ENCODE assay signal across 23 cellular contexts in genomic region chr17:35294756-35295155, GRCh38. TPM values are rescaled to one million over a fixed set of nuclear protein-coding genes. Genes with fewer than 3 reads are reported as not detected.
DNase-seq lines count a peak whose midpoint lies in the region; FAIRE-seq and TF ChIP-seq lines count a peak whose summit lies in the region.
"Had no signal": no experiment of that assay in that cellular context is flagged by ENCODE, and none has a peak within 500 bp of the region (broad histone marks: within the 10 kb centered on the region; RNA-seq: fewer than 3 reads in every experiment).

No MANE protein-coding gene starts in this region.

- H3K4me1 ChIP-seq in adipocyte (ENCODE audit: control insufficient read depth, insufficient read depth, low read length) (peaks cover 39% of the 10 kb centered on the region), spleen (peaks cover 0 to 1% (median 0%) of the 10 kb centered on the region in 6 donors)
- H3K4me1 ChIP-seq: BLaER1 treated with 17β-estradiol and CSF1 and Interleukin-3, amounts not matched to agents 10 nM and 100 nM had no signal

- intact Hi-C loops in spleen (cut with DNase I; ENCODE audit: low total_unique reads) = no loop called here

- no peak for FAIRE-seq in GM19239 (lab: Jason Lieb, UNC)
- FAIRE-seq: D721Med, G401.6 had no signal

- H3K27me3 ChIP-seq in adipocyte (replicated peaks; ENCODE audit: control insufficient read depth, insufficient read depth, low read length) = no peaks in the 10 kb centered on the region
- H3K27me3 ChIP-seq in spleen (replicated peaks in 1 of 7) = no peaks in the 10 kb centered on the region
- H3K27me3 ChIP-seq in brain microvascular endothelial cell (replicated peaks) = no peaks in the 10 kb centered on the region
- H3K27me3 ChIP-seq: BLaER1 treated with 17β-estradiol and CSF1 and Interleukin-3, amounts not matched to agents 10 nM and 100 nM; SJSA1 had no signal

- TF ChIP-seq POLR2A in spleen (IDR thresholded peaks at IDR 0.05) = no peak

- H3K4me3 ChIP-seq in adipocyte (ENCODE audit: low read length) (no peak overlapping the region), spleen (no peak overlapping the region), brain microvascular endothelial cell (ENCODE audit: low read depth, low read length) (no peak overlapping the region)
- H3K4me3 ChIP-seq: BLaER1 treated with 17β-estradiol and CSF1 and Interleukin-3, amounts not matched to agents 10 nM and 100 nM; PC-9; SJSA1 had no signal

- WGBS in spleen, 5 donors = 74 to 94% (median 83%) methylated on average over 1 of the region's 1 CpG

- DNase-seq in EL (peak; percentile 26), adipocyte (ENCODE audit: low read depth) (peak; percentile 62), fibroblast of peridontal ligament (ENCODE audit: extremely low read depth) (peak; percentile 87), spleen (no peak), GM19239 (ENCODE audit: insufficient read length, low spot score) (no peak), NCI-H1694 (lab: John Stamatoyannopoulos, UW) (no peak), brain microvascular endothelial cell (no peak)
- no peak for DNase-seq in stimulated activated naive CD4-positive, alpha-beta T cell (lab: John Stamatoyannopoulos, UW)
- DNase-seq: CD4-positive, alpha-beta T cell; NCI-H1092 treated with DMSO at 0.1 percent for 48 hours; NCI-H1436 treated with DMSO at 0.1 percent for 48 hours; NCI-H1930; NCI-H446 treated with DMSO at 0.1 percent for 48 hours; NCI-H526; NCI-H82; NK-92 treated with Interleukin-12 subunit alpha and Interleukin-12 subunit beta, amount 100 ng/mL, for 24 hours; PC-9; Right ventricle myocardium superior; RPMI8226 had no signal

- TF ChIP-seq CTCF in spleen (IDR thresholded peaks at IDR 0.05 in 8 of 11, conservative IDR thresholded peaks at IDR 0.05 in 3 of 11) (no peak), brain microvascular endothelial cell (IDR thresholded peaks at IDR 0.05; ENCODE audit: low read depth, low read length, missing control alignments) (no peak)

- H3K9me3 ChIP-seq in adipocyte (ENCODE audit: control insufficient read depth, low read length) = no peaks in the 10 kb centered on the region
- peaks cover 0 to 10% (median 0%) of the 10 kb centered on the region in 8 donors for H3K9me3 ChIP-seq in spleen
- H3K9me3 ChIP-seq: SJSA1 had no signal

- H3K27ac ChIP-seq in spleen = peak overlapping the region in 5 of 8 donors; percentile 1 to 57 (median 45)
- H3K27ac ChIP-seq in brain microvascular endothelial cell = no peak overlapping the region
- H3K27ac ChIP-seq: BLaER1 treated with 17β-estradiol and CSF1 and Interleukin-3, amounts not matched to agents 10 nM and 100 nM; PC-9; SJSA1 had no signal

- in situ Hi-C loops in brain microvascular endothelial cell (cut with HindIII; ENCODE audit: low pct_ligation_motif_present, low sequenced_read_pairs) = no loop called here

- H3K9ac ChIP-seq in adipocyte (ENCODE audit: low read length) = no peak overlapping the region
- H3K9ac ChIP-seq: BLaER1 treated with 17β-estradiol and CSF1 and Interleukin-3, amounts not matched to agents 10 nM and 100 nM had no signal

- H3K36me3 ChIP-seq in adipocyte (ENCODE audit: control insufficient read depth, insufficient read depth, low read length, severe bottlenecking) (no peaks in the 10 kb centered on the region), spleen (no peaks in the 10 kb centered on the region), brain microvascular endothelial cell (replicated peaks) (no peaks in the 10 kb centered on the region)
- H3K36me3 ChIP-seq: BLaER1 treated with 17β-estradiol and CSF1 and Interleukin-3, amounts not matched to agents 10 nM and 100 nM; SJSA1 had no signal

RNA-seq across cellular contexts. Expression of gene SLFN5, which starts 51.9 kb away (rescaled TPM):
- 100 to 1,000 TPM in 2 of 7 donors, 10 to 100 TPM in 5; 67.9 to 110 (median 77.6) TPM for total RNA-seq in spleen
- 1 to 10 TPM; 3.2 to 7.4 (median 4.6) TPM for polyA plus RNA-seq in spleen

Comparison
In these comparisons a context has a peak if more than half of its experiments do, and no peak if none do; other contexts are left out.
1. DNase-seq: peak in EL (single experiment), adipocyte (single experiment) and fibroblast of peridontal ligament (single experiment); none in spleen (single experiment), GM19239 (single experiment), NCI-H1694 (single experiment), stimulated activated naive CD4-positive, alpha-beta T cell (0 of 6) and brain microvascular endothelial cell (single experiment).